8 cellular contexts compared by ENCODE assay signal in genomic region chr7:2529161-2530075, GRCh38. TPM values are rescaled to one million over a fixed set of nuclear protein-coding genes. Genes with fewer than 3 reads are reported as not detected.
DNase-seq lines count a peak whose midpoint lies in the region; ATAC-seq and TF ChIP-seq lines count a peak whose summit lies in the region.

No MANE protein-coding gene starts in this region.

- no peaks in the 10 kb centered on the region for H3K27me3 Mint-ChIP-seq in Caco-2 (ENCODE audit: insufficient read depth, unreplicated experiment)
- peaks cover 18 to 51% (median 44%) of the 10 kb centered on the region in 3 donors for H3K27me3 Mint-ChIP-seq in immature natural killer cell (ENCODE audit: low read depth in 3 of 3)
- no peaks in the 10 kb centered on the region for H3K27me3 Mint-ChIP-seq in stimulated activated naive CD8-positive, alpha-beta T cell treated with anti-CD3 and anti-CD28 coated beads, Interleukin-15, Interleukin-2, amounts not matched to agents 100 ng/mL and 50 ng/mL, for 24 hours

- ATAC-seq in HG02588 (IDR thresholded peaks at IDR 0.05; ENCODE audit: unreplicated experiment) (peak; percentile 45), RWPE2 (ENCODE audit: low read depth) (peak; percentile 54), GM21390 (IDR thresholded peaks at IDR 0.05; ENCODE audit: unreplicated experiment) (no peak)

- POLR2A ChIA-PET in Caco-2 (lab: Charles Lee), result no interaction called here

- H3K9me3 Mint-ChIP-seq in Caco-2 (ENCODE audit: unreplicated experiment), result no peaks in the 10 kb centered on the region
- H3K9me3 Mint-ChIP-seq in immature natural killer cell, result no peaks in the 10 kb centered on the region
- H3K9me3 Mint-ChIP-seq in stimulated activated naive CD8-positive, alpha-beta T cell treated with anti-CD3 and anti-CD28 coated beads, Interleukin-15, Interleukin-2, amounts not matched to agents 100 ng/mL and 50 ng/mL, for 24 hours, result no peaks in the 10 kb centered on the region

- H3K4me3 Mint-ChIP-seq in Caco-2 (ENCODE audit: unreplicated experiment) (no peak overlapping the region), immature natural killer cell (peak overlapping the region; percentile 78 to 83 (median 82))
- H3K4me3 Mint-ChIP-seq in stimulated activated naive CD8-positive, alpha-beta T cell treated with anti-CD3 and anti-CD28 coated beads, Interleukin-15, Interleukin-2, amounts not matched to agents 100 ng/mL and 50 ng/mL, for 24 hours, result peak overlapping the region; percentile 81

- H3K4me1 Mint-ChIP-seq in Caco-2 (ENCODE audit: low read depth, unreplicated experiment), result peaks cover 12% of the 10 kb centered on the region
- H3K4me1 Mint-ChIP-seq in immature natural killer cell, result peaks cover 42 to 51% of the 10 kb centered on the region in 2 donors
- peaks cover 59% of the 10 kb centered on the region for H3K4me1 Mint-ChIP-seq in stimulated activated naive CD8-positive, alpha-beta T cell treated with anti-CD3 and anti-CD28 coated beads, Interleukin-15, Interleukin-2, amounts not matched to agents 100 ng/mL and 50 ng/mL, for 24 hours (ENCODE audit: low read depth)

- TF ChIP-seq CTCF in Caco-2 (IDR thresholded peaks at IDR 0.05; ENCODE audit: insufficient read depth in 1 of 2, low read depth in 1 of 2, low read length in 1 of 2, severe bottlenecking in 1 of 2, unreplicated experiment in 1 of 2), result no peak
- TF ChIP-seq CTCF in RWPE2 (IDR thresholded peaks at IDR 0.05; ENCODE audit: poor library complexity, severe bottlenecking), result no peak

- H3K27ac Mint-ChIP-seq in Caco-2 (ENCODE audit: unreplicated experiment), result peak overlapping the region; percentile 86
- H3K27ac Mint-ChIP-seq in immature natural killer cell, result peak overlapping the region; percentile 92 to 98 (median 97)
- H3K27ac Mint-ChIP-seq in stimulated activated naive CD8-positive, alpha-beta T cell treated with anti-CD3 and anti-CD28 coated beads, Interleukin-15, Interleukin-2, amounts not matched to agents 100 ng/mL and 50 ng/mL, for 24 hours, result peak overlapping the region; percentile 96

- no peaks in the 10 kb centered on the region for H3K27me3 ChIP-seq in Caco-2 (replicated peaks; ENCODE audit: control insufficient read depth, insufficient read depth, low read length)
- H3K27me3 ChIP-seq in RWPE2 (ENCODE audit: insufficient read depth, poor library complexity, severe bottlenecking), result no peaks in the 10 kb centered on the region

- no peaks in the 10 kb centered on the region for H3K36me3 Mint-ChIP-seq in Caco-2 (ENCODE audit: insufficient read depth, unreplicated experiment)
- H3K36me3 Mint-ChIP-seq in immature natural killer cell, result peaks cover 0 to 5% (median 4%) of the 10 kb centered on the region in 3 donors
- H3K36me3 Mint-ChIP-seq in stimulated activated naive CD8-positive, alpha-beta T cell treated with anti-CD3 and anti-CD28 coated beads, Interleukin-15, Interleukin-2, amounts not matched to agents 100 ng/mL and 50 ng/mL, for 24 hours (ENCODE audit: low read depth), result peaks cover 5% of the 10 kb centered on the region

- H3K4me3 ChIP-seq in Caco-2 (ENCODE audit: low read depth, low read length) (no peak overlapping the region), RWPE2 (ENCODE audit: severe bottlenecking) (no peak overlapping the region)

- intact Hi-C loops in Caco-2 (cut with micrococcal nuclease; ENCODE audit: unreplicated experiment), result no loop called here

- H3K36me3 ChIP-seq in Caco-2 (ENCODE audit: control insufficient read depth, insufficient read depth, low read length) (no peaks in the 10 kb centered on the region), RWPE2 (ENCODE audit: low read depth) (no peaks in the 10 kb centered on the region)

- no TSS peak for BruUV-seq in Caco-2 (replicated peaks; lab: Mats Ljungman, UMichigan)

- peak overlapping the region; percentile 65 for H3K27ac ChIP-seq in RWPE2 (ENCODE audit: poor library complexity, severe bottlenecking)
- peak overlapping the region; percentile 28 for H3K27ac ChIP-seq in adipose tissue (ENCODE audit: low read depth, low read length)

- CTCF ChIA-PET in Caco-2 (lab: Charles Lee), result no interaction called here

- H3K4me1 ChIP-seq in Caco-2, result peaks cover 59% of the 10 kb centered on the region
- H3K4me1 ChIP-seq in RWPE2 (ENCODE audit: insufficient read depth, poor library complexity, severe bottlenecking), result peaks cover 41% of the 10 kb centered on the region

- WGBS in adipose tissue, 3 donors, result 28 to 57% (median 29%) methylated on average over 27 to 30 of the region's 30 CpGs

- no peaks in the 10 kb centered on the region for H3K9me3 ChIP-seq in Caco-2
- H3K9me3 ChIP-seq in RWPE2 (ENCODE audit: severe bottlenecking), result no peaks in the 10 kb centered on the region

- DNase-seq in Caco-2 (no peak), RWPE2 (ENCODE audit: low spot score) (peak; percentile 71), immature natural killer cell (peak; percentile 74 to 77 (median 76)), OCI-M1 (lab: John Stamatoyannopoulos, UW) (no peak)

RNA-seq across cellular contexts. Expression of gene LFNG, which starts 9.8 kb away (rescaled TPM):
- 4.5 and 5.1 TPM in 2 replicates for total RNA-seq in Caco-2 (2022)
- polyA plus RNA-seq in adipose tissue (10 to 100 TPM; 12.5 to 52.7 (median 23.7) TPM), immature natural killer cell (1 to 10 TPM; 2.2 to 2.6 (median 2.3) TPM)

RNA-seq across cellular contexts. Expression of gene BRAT1, which starts 25.9 kb away (rescaled TPM):
- 33.2 and 33.5 TPM in 2 replicates for total RNA-seq in Caco-2 (2022)
- polyA plus RNA-seq in adipose tissue (10 to 100 TPM; 17.8 to 29.8 (median 18.7) TPM), immature natural killer cell (10 to 100 TPM; 15.0 to 42.4 (median 19.2) TPM)

RNA-seq across cellular contexts. Expression of gene IQCE, which starts 29.4 kb away (rescaled TPM):
- total RNA-seq in Caco-2 (2022), result 13.4 and 18.7 TPM in 2 replicates
- polyA plus RNA-seq in adipose tissue (1 to 10 TPM; 4.3 to 8.7 (median 5.4) TPM), immature natural killer cell (1 to 10 TPM in 2 of 3 donors, not detected in 1; 1.9 to 4.2 TPM)

RNA-seq across cellular contexts. Expression of gene GRIFIN, which starts 53.2 kb away (rescaled TPM):
- not detected in 2 replicates for total RNA-seq in Caco-2 (2022)
- polyA plus RNA-seq in adipose tissue, result not detected
- polyA plus RNA-seq in immature natural killer cell, result not detected

Comparison
In these comparisons a context has a peak if more than half of its experiments do, and no peak if none do; other contexts are left out.
1. DNase-seq: peak in RWPE2 (single experiment) and immature natural killer cell (3 of 3); none in Caco-2 (0 of 2) and OCI-M1 (single experiment).
2. Peak in every context shown above with its lines, with median percentiles within 50 percentile points of each other: H3K27ac Mint-ChIP-seq.